ENCODE assay signal across 8 cellular contexts in genomic region chr1:232923739-232924386, GRCh38. TPM values are rescaled to one million over a fixed set of nuclear protein-coding genes. Genes with fewer than 3 reads are reported as not detected.
DNase-seq lines count a peak whose midpoint lies in the region; ATAC-seq and FAIRE-seq lines count a peak whose summit lies in the region.

No MANE protein-coding gene starts in this region.

- peaks cover 49% of the 10 kb centered on the region for H3K4me1 ChIP-seq in CD4-positive, alpha-beta memory T cell (ENCODE audit: insufficient read depth, low read length)

- no peaks in the 10 kb centered on the region for H3K27me3 Mint-ChIP-seq in CD4-positive, alpha-beta memory T cell

- intact Hi-C loops in CD4-positive, alpha-beta memory T cell (cut with micrococcal nuclease): loop anchor here (1.0 to 10.0 kb wide), 2 partner anchors 26 to 289 kb away; partner anchors contain the start of genes NTPCR and SIPA1L2

- H3K4me3 ChIP-seq in CD4-positive, alpha-beta memory T cell (ENCODE audit: low read length in 2 of 2): no peak overlapping the region

- H3K9me3 Mint-ChIP-seq in CD4-positive, alpha-beta memory T cell: peaks cover 0 to 6% (median 0%) of the 10 kb centered on the region in 8 donors

- no peaks in the 10 kb centered on the region for H3K9me3 ChIP-seq in CD4-positive, alpha-beta memory T cell (ENCODE audit: control insufficient read depth in 1 of 2, low read length in 2 of 2)

- H3K4me1 Mint-ChIP-seq in CD4-positive, alpha-beta memory T cell: peaks cover 25 to 46% (median 38%) of the 10 kb centered on the region in 4 donors

- no peaks in the 10 kb centered on the region for H3K36me3 Mint-ChIP-seq in CD4-positive, alpha-beta memory T cell

- H3K27ac ChIP-seq in CD4-positive, alpha-beta memory T cell (ENCODE audit: low read depth, low read length): peak overlapping the region; percentile 14

- no peaks in the 10 kb centered on the region for H3K27me3 ChIP-seq in CD4-positive, alpha-beta memory T cell (ENCODE audit: insufficient read depth, low read length)

- H3K4me3 Mint-ChIP-seq in CD4-positive, alpha-beta memory T cell: peak overlapping the region; percentile 59 to 81 (median 78)

- no peak for FAIRE-seq in urothelium cell line (lab: Jason Lieb, UNC)

- peak overlapping the region; percentile 86 to 96 (median 93) for H3K27ac Mint-ChIP-seq in CD4-positive, alpha-beta memory T cell

- peak; percentile 90 for ATAC-seq in HG02610 (IDR thresholded peaks at IDR 0.05; ENCODE audit: unreplicated experiment)

- CTCF ChIA-PET in CD4-positive, alpha-beta memory T cell (lab: Charles Lee; ENCODE audit: partially characterized antibody): interaction anchor here (0.6 to 1.8 kb wide), 5 partner anchors 12 to 880 kb away, joined by 3 to 5 read pairs (median 3); no protein-coding TSS in a partner anchor

- peak; percentile 69 to 88 (median 81) for DNase-seq in CD4-positive, alpha-beta memory T cell
- peak; percentile 66 for DNase-seq in activated CD4-positive, alpha-beta T cell treated with anti-CD3 and anti-CD28 coated beads for 48 hours
- DNase-seq in islet precursor cell (peak; percentile 87), NCI-H526 (lab: John Stamatoyannopoulos, UW) (no peak), urothelium cell line (ENCODE audit: low spot score) (no peak), T-helper 9 cell (no peak), NCI-H1417 (lab: John Stamatoyannopoulos, UW) (no peak)

- no peaks in the 10 kb centered on the region for H3K36me3 ChIP-seq in CD4-positive, alpha-beta memory T cell (ENCODE audit: insufficient read depth, low read length)

- POLR2A ChIA-PET in CD4-positive, alpha-beta memory T cell (lab: Charles Lee; ENCODE audit: partially characterized antibody): interaction anchor here (0.6 to 1.6 kb wide), 5 partner anchors 26 to 151 kb away, joined by 3 to 11 read pairs (median 4); partner anchors contain the start of genes MAP10 and NTPCR

RNA-seq across cellular contexts. Expression of gene NTPCR, which starts 26.5 kb away (rescaled TPM):
- total RNA-seq in CD4-positive, alpha-beta memory T cell: 10 to 100 TPM; 16.0 to 16.5 TPM
- 10 to 100 TPM; 32.1 to 61.6 TPM for polyA plus RNA-seq in CD4-positive, alpha-beta memory T cell

Comparison
In these comparisons a context has a peak if more than half of its experiments do, and no peak if none do; other contexts are left out.
1. DNase-seq: peak in CD4-positive, alpha-beta memory T cell (5 of 5), activated CD4-positive, alpha-beta T cell treated with anti-CD3 and anti-CD28 coated beads for 48 hours (single experiment) and islet precursor cell (single experiment); none in NCI-H526 (0 of 2), urothelium cell line (single experiment), T-helper 9 cell (single experiment) and NCI-H1417 (0 of 3).